Comparison of ENCODE assay signal across 8 cellular contexts in genomic region chr16:69133555-69133954, GRCh38. TPM values are rescaled to one million over a fixed set of nuclear protein-coding genes. Genes with fewer than 3 reads are reported as not detected.
DNase-seq lines count a peak whose midpoint lies in the region; ATAC-seq and TF ChIP-seq lines count a peak whose summit lies in the region.

No MANE protein-coding gene starts in this region.

- H3K9ac ChIP-seq in duodenal mucosa (ENCODE audit: low read depth in 1 of 2, low read length in 2 of 2) (peak overlapping the region in 1 of 2 donors; percentile 85), neural cell (ENCODE audit: low read length) (peak overlapping the region; percentile 98)

- ATAC-seq in GM21576 (IDR thresholded peaks at IDR 0.05; ENCODE audit: unreplicated experiment) = no peak

- TF ChIP-seq POLR2A in NB4 (IDR thresholded peaks at IDR 0.05; ENCODE audit: extremely low read depth, insufficient read length) = no peak

- no peak overlapping the region for H2AFZ ChIP-seq in neural cell (ENCODE audit: low read depth, low read length)

- peaks cover 62% of the 10 kb centered on the region for H3K79me2 ChIP-seq in neural cell (replicated peaks; ENCODE audit: insufficient read depth, low read length)

- H3K9me3 Mint-ChIP-seq in CD4-positive, alpha-beta memory T cell = no peaks in the 10 kb centered on the region

- POLR2A ChIA-PET in CD4-positive, alpha-beta memory T cell (lab: Charles Lee; ENCODE audit: partially characterized antibody) = interaction anchor here (0.7 to 2.1 kb wide), 9 partner anchors 10 to 604 kb away, joined by 3 to 17 read pairs (median 7); partner anchors contain the start of gene SNTB2

- peaks cover 14% of the 10 kb centered on the region for H3K36me3 ChIP-seq in CD4-positive, alpha-beta memory T cell (ENCODE audit: insufficient read depth, low read length)
- peaks cover 6 to 9% of the 10 kb centered on the region in 2 donors for H3K36me3 ChIP-seq in duodenal mucosa (ENCODE audit: control insufficient read depth in 1 of 2, insufficient read depth in 2 of 2, low read length in 2 of 2)
- no peaks in the 10 kb centered on the region for H3K36me3 ChIP-seq in neural cell (ENCODE audit: insufficient read depth, low read length)

- no peaks in the 10 kb centered on the region for H3K9me3 ChIP-seq in CD4-positive, alpha-beta memory T cell (ENCODE audit: control insufficient read depth in 1 of 2, low read length in 2 of 2)
- H3K9me3 ChIP-seq in duodenal mucosa (ENCODE audit: control insufficient read depth in 1 of 2, low read length in 2 of 2) = no peaks in the 10 kb centered on the region
- no peaks in the 10 kb centered on the region for H3K9me3 ChIP-seq in neural cell (ENCODE audit: low read length)

- CTCF ChIA-PET in CD4-positive, alpha-beta memory T cell (lab: Charles Lee; ENCODE audit: partially characterized antibody) = interaction anchor here (1.1 to 2.7 kb wide), 3 partner anchors 9 to 20 kb away, joined by 3 to 20 read pairs (median 4); no protein-coding TSS in a partner anchor

- H3K4me2 ChIP-seq in neural cell (ENCODE audit: low read length) = peak overlapping the region; percentile 71

- TF ChIP-seq RAD21 in neural cell (conservative IDR thresholded peaks at IDR 0.05) = no peak

- no peak for TF ChIP-seq EP300 in neural cell (conservative IDR thresholded peaks at IDR 0.05; ENCODE audit: poor library complexity, severe bottlenecking)

- TF ChIP-seq CTCF in NB4 (IDR thresholded peaks at IDR 0.05; ENCODE audit: low read depth, low read length) (no peak), neural cell (IDR thresholded peaks at IDR 0.05; ENCODE audit: poor library complexity, severe bottlenecking) (no peak)

- peak overlapping the region; percentile 90 for H3K27ac ChIP-seq in CD4-positive, alpha-beta memory T cell (ENCODE audit: low read depth, low read length)
- H3K27ac ChIP-seq in duodenal mucosa (ENCODE audit: low read depth, low read length) (no peak overlapping the region), neural cell (ENCODE audit: low read length) (no peak overlapping the region)

- peaks cover 36 to 59% (median 48%) of the 10 kb centered on the region in 4 donors for H3K4me1 Mint-ChIP-seq in CD4-positive, alpha-beta memory T cell

- peaks cover 12 to 46% of the 10 kb centered on the region in 2 donors for H3K36me3 Mint-ChIP-seq in CD4-positive, alpha-beta memory T cell

- H4K20me1 ChIP-seq in neural cell (ENCODE audit: insufficient read depth) = no peaks in the 10 kb centered on the region

- no peaks in the 10 kb centered on the region for H3K27me3 Mint-ChIP-seq in CD4-positive, alpha-beta memory T cell

- DNase-seq in CD4-positive, alpha-beta memory T cell = no peak
- DNase-seq in NB4 (ENCODE audit: low read depth) (no peak), medulla oblongata (ENCODE audit: extremely low spot score) (no peak), activated gamma-delta T cell treated with Interleukin-2 at 50 U/mL for 16 hours (no peak)
- no peak for DNase-seq in stimulated activated CD4-positive, alpha-beta T cell treated with anti-CD3 and anti-CD28 coated beads, Interleukin-2, amount 100 ng/mL, for 48 hours

- no peaks in the 10 kb centered on the region for H3K9me2 ChIP-seq in neural cell (ENCODE audit: insufficient read depth, low read length)

- H3K4me1 ChIP-seq in CD4-positive, alpha-beta memory T cell (ENCODE audit: insufficient read depth, low read length) = peaks cover 35% of the 10 kb centered on the region
- peaks cover 24% of the 10 kb centered on the region in 2 donors for H3K4me1 ChIP-seq in duodenal mucosa (ENCODE audit: control insufficient read depth in 1 of 2, insufficient read depth in 2 of 2, low read length in 2 of 2)

- H3K27ac Mint-ChIP-seq in CD4-positive, alpha-beta memory T cell = peak overlapping the region in 6 of 7 donors; percentile 54 to 97 (median 94)

- peak overlapping the region in 1 of 2 donors; percentile 84 for H3K4me3 ChIP-seq in CD4-positive, alpha-beta memory T cell (ENCODE audit: low read length in 2 of 2)
- H3K4me3 ChIP-seq in NB4 (ENCODE audit: low read depth, low read length) = peak overlapping the region; percentile 96
- peak overlapping the region; percentile 88 to 91 for H3K4me3 ChIP-seq in duodenal mucosa (ENCODE audit: low read depth in 1 of 2, low read length in 2 of 2)
- peak overlapping the region; percentile 83 for H3K4me3 ChIP-seq in neural cell (ENCODE audit: low read length)

- H3K27me3 ChIP-seq in CD4-positive, alpha-beta memory T cell (ENCODE audit: insufficient read depth, low read length) = no peaks in the 10 kb centered on the region
- H3K27me3 ChIP-seq in duodenal mucosa (ENCODE audit: control insufficient read depth in 1 of 2, insufficient read depth in 2 of 2, low read length in 2 of 2) = no peaks in the 10 kb centered on the region
- no peaks in the 10 kb centered on the region for H3K27me3 ChIP-seq in neural cell (ENCODE audit: insufficient read depth, low read depth, low read length)

- intact Hi-C loops in CD4-positive, alpha-beta memory T cell (cut with micrococcal nuclease) = loop anchor here (2.0 kb wide), 1 partner anchor 53 kb away; the partner anchor contains the start of gene SNTB2

- no peaks in the 10 kb centered on the region for H3F3A ChIP-seq in neural cell (ENCODE audit: insufficient read depth, low read length, poor library complexity, severe bottlenecking)

- H3K4me3 Mint-ChIP-seq in CD4-positive, alpha-beta memory T cell = peak overlapping the region; percentile 93 to 96 (median 95)

TF ChIP-seq in neural cell, 6 proteins besides CTCF, POLR2A, EP300 and RAD21:
- TF ChIP-seq REST (IDR thresholded peaks at IDR 0.05; ENCODE audit: borderline replicate concordance) = no peak
- TF ChIP-seq POLR2AphosphoS5 (IDR thresholded peaks at IDR 0.05) = no peak
- no peak for TF ChIP-seq SMC3 (conservative IDR thresholded peaks at IDR 0.05; ENCODE audit: poor library complexity)
- TF ChIP-seq MXI1 (conservative IDR thresholded peaks at IDR 0.05; ENCODE audit: poor library complexity, severe bottlenecking) = no peak
- no peak for TF ChIP-seq EZH2 (IDR thresholded peaks at IDR 0.05; ENCODE audit: borderline replicate concordance, insufficient read depth, low read length, poor library complexity, severe bottlenecking)
- no peak for TF ChIP-seq TAF1 (IDR thresholded peaks at IDR 0.05; ENCODE audit: low read depth)

RNA-seq across cellular contexts. Expression of gene UTP4, which starts 1.1 kb away (rescaled TPM):
- 10 to 100 TPM; 36.9 to 37.0 TPM for total RNA-seq in CD4-positive, alpha-beta memory T cell
- polyA plus RNA-seq in CD4-positive, alpha-beta memory T cell = 10 to 100 TPM; 64.8 to 96.5 TPM
- 18.5 and 23.6 TPM in 2 replicates for polyA plus RNA-seq in neural cell
- polyA minus RNA-seq in neural cell = 30.6 and 35.1 TPM in 2 replicates

RNA-seq across cellular contexts. Expression of gene CHTF8, which starts 1.2 kb away (rescaled TPM):
- 100 to 1,000 TPM; 141 TPM for total RNA-seq in CD4-positive, alpha-beta memory T cell
- polyA plus RNA-seq in CD4-positive, alpha-beta memory T cell = 100 to 1,000 TPM; 160 to 231 TPM
- 109 and 133 TPM in 2 replicates for polyA plus RNA-seq in neural cell
- polyA minus RNA-seq in neural cell = 100 and 119 TPM in 2 replicates

RNA-seq across cellular contexts. Expression of gene HAS3, which starts 28.1 kb away (rescaled TPM):
- 1 to 10 TPM; 2.7 to 3.3 TPM for total RNA-seq in CD4-positive, alpha-beta memory T cell
- polyA plus RNA-seq in CD4-positive, alpha-beta memory T cell = under 1 TPM in 1 of 2 donors, not detected in 1; 0.07 TPM
- 12.5 and 30.1 TPM in 2 replicates for polyA plus RNA-seq in neural cell
- polyA minus RNA-seq in neural cell = 29.0 and 38.2 TPM in 2 replicates

RNA-seq across cellular contexts. Expression of gene SNTB2, which starts 53.4 kb away (rescaled TPM):
- 10 to 100 TPM; 15.4 to 21.2 TPM for total RNA-seq in CD4-positive, alpha-beta memory T cell
- 10 to 100 TPM in 1 of 2 donors, 1 to 10 TPM in 1; 4.5 to 19.1 TPM for polyA plus RNA-seq in CD4-positive, alpha-beta memory T cell
- 7.0 and 8.2 TPM in 2 replicates for polyA plus RNA-seq in neural cell
- polyA minus RNA-seq in neural cell = 14.1 and 18.3 TPM in 2 replicates

Comparison
In these comparisons a context has a peak if more than half of its experiments do, and no peak if none do; other contexts are left out.
1. RNA of gene HAS3, which starts 28.1 kb away (polyA plus RNA-seq): 12.5 to 30.1 TPM in neural cell; 0.07 TPM in CD4-positive, alpha-beta memory T cell; every median in the first group is over 10 times any median in the second.